14 cellular contexts compared by ENCODE assay signal in genomic region chr1:87030740-87031400, GRCh38.
A peak's percentile ranks its signal among the peaks of the same experiment; 100 is the strongest.
DNase-seq lines count a peak whose midpoint lies in the region; ATAC-seq, FAIRE-seq and TF ChIP-seq lines count a peak whose summit lies in the region.
"Had no signal": no experiment of that assay in that cellular context is flagged by ENCODE, and none has a peak within 500 bp of the region (broad histone marks: within the 10 kb centered on the region; RNA-seq: fewer than 3 reads in every experiment).

No MANE protein-coding gene starts in this region.

- TF ChIP-seq CTCF in GM20000 (IDR thresholded peaks at IDR 0.05; ENCODE audit: extremely low read depth, missing control alignments): no peak
- TF ChIP-seq CTCF in mesothelial cell of epicardium (IDR thresholded peaks at IDR 0.05; ENCODE audit: unreplicated experiment): no peak

- H3K4me1 Mint-ChIP-seq in mesothelial cell of epicardium: peaks cover 14% of the 10 kb centered on the region
- H3K4me1 Mint-ChIP-seq: central memory CD8-positive, alpha-beta T cell; nephron progenitor cell had no signal

- DNase-seq in GM20000 (ENCODE audit: low spot score): peak; percentile 3
- DNase-seq in mesothelial cell of epicardium (ENCODE audit: low spot score in 2 of 2, unreplicated experiment in 2 of 2): no peak
- no peak for DNase-seq in stimulated activated CD8-positive, alpha-beta memory T cell treated with anti-CD3 and anti-CD28 coated beads, Interleukin-4, amount 100 ng/mL, for 48 hours
- no peak for DNase-seq in NCI-H526 treated with DMSO at 0.1 percent for 48 hours (lab: John Stamatoyannopoulos, UW)
- DNase-seq in urothelium cell line (ENCODE audit: low spot score): no peak
- DNase-seq: activated T-cell treated with anti-CD3 and anti-CD28 coated beads, Interleukin-2, amount 50 U/mL, for 24 hours; EL; nephron progenitor cell had no signal

- H3K4me3 Mint-ChIP-seq in mesothelial cell of epicardium: no peak overlapping the region
- H3K4me3 Mint-ChIP-seq: activated T-cell treated with anti-CD3 and anti-CD28 coated beads, Interleukin-2, amount 50 U/mL, for 24 hours; central memory CD8-positive, alpha-beta T cell; nephron progenitor cell had no signal

- peaks cover 13% of the 10 kb centered on the region for H3K9me3 Mint-ChIP-seq in mesothelial cell of epicardium
- H3K9me3 Mint-ChIP-seq: activated T-cell treated with anti-CD3 and anti-CD28 coated beads, Interleukin-2, amount 50 U/mL, for 24 hours; central memory CD8-positive, alpha-beta T cell; nephron progenitor cell had no signal

- no peak overlapping the region for H3K27ac Mint-ChIP-seq in mesothelial cell of epicardium
- H3K27ac Mint-ChIP-seq: activated T-cell treated with anti-CD3 and anti-CD28 coated beads, Interleukin-2, amount 50 U/mL, for 24 hours; nephron progenitor cell had no signal

- no peak for FAIRE-seq in urothelium cell line (lab: Jason Lieb, UNC)
- FAIRE-seq: H1 had no signal

- H3K36me3 Mint-ChIP-seq in mesothelial cell of epicardium: peaks cover 3% of the 10 kb centered on the region

- ATAC-seq in GM18508 (IDR thresholded peaks at IDR 0.05; ENCODE audit: insufficient read depth, unreplicated experiment): peak; percentile 79
- ATAC-seq in HG02885 (IDR thresholded peaks at IDR 0.05; ENCODE audit: poor library complexity, unreplicated experiment): peak; percentile 94
- ATAC-seq in HG03558 (IDR thresholded peaks at IDR 0.05; ENCODE audit: extremely low read depth, unreplicated experiment): peak; percentile 79
- ATAC-seq: Panc1 had no signal

- H3K27me3 Mint-ChIP-seq in mesothelial cell of epicardium (ENCODE audit: low read depth): no peaks in the 10 kb centered on the region
- H3K27me3 Mint-ChIP-seq: activated T-cell treated with anti-CD3 and anti-CD28 coated beads, Interleukin-2, amount 50 U/mL, for 24 hours; central memory CD8-positive, alpha-beta T cell had no signal
